In genomic region chr12:11578461-11578993, GRCh38 we compare ENCODE assay signal across 10 cellular contexts.
A peak's percentile ranks its signal among the peaks of the same experiment; 100 is the strongest.
DNase-seq lines count a peak whose midpoint lies in the region; ATAC-seq, FAIRE-seq and TF ChIP-seq lines count a peak whose summit lies in the region.
"Had no signal": no experiment of that assay in that cellular context is flagged by ENCODE, and none has a peak within 500 bp of the region (broad histone marks: within the 10 kb centered on the region; RNA-seq: fewer than 3 reads in every experiment).

No MANE protein-coding gene starts in this region.

- CTCF ChIA-PET in SK-N-SH (lab: Yijun Ruan, JAX), result interaction anchor here (0.9 to 11.5 kb wide), 3 partner anchors 45 to 454 kb away, joined by 3 to 227 read pairs (median 9); no protein-coding TSS in a partner anchor

- no peaks in the 10 kb centered on the region for H3K9me2 ChIP-seq in SK-N-SH

- no peak for TF ChIP-seq RAD21 in SK-N-SH (IDR thresholded peaks at IDR 0.05; ENCODE audit: low read length)

- no peaks in the 10 kb centered on the region for H4K20me1 ChIP-seq in OCI-LY3 (ENCODE audit: insufficient read depth, low read length)
- no peaks in the 10 kb centered on the region for H4K20me1 ChIP-seq in SK-N-SH (ENCODE audit: insufficient read depth)

- TF ChIP-seq EP300 in SK-N-SH (IDR thresholded peaks at IDR 0.05; ENCODE audit: borderline replicate concordance in 1 of 2, low read depth in 1 of 2, low read length in 1 of 2), result no peak

- H3K27ac ChIP-seq in OCI-LY3 (ENCODE audit: low read length) (peak overlapping the region; percentile 77), SK-N-SH (ENCODE audit: low read depth in 2 of 2, low read length in 1 of 2) (no peak overlapping the region), breast epithelium (peak overlapping the region in 1 of 2 donors; percentile 78)
- H3K27ac ChIP-seq: ovary had no signal

- H3K4me1 ChIP-seq in OCI-LY3 (ENCODE audit: low read length), result peaks cover 51% of the 10 kb centered on the region
- H3K4me1 ChIP-seq in SK-N-SH (ENCODE audit: control insufficient read depth in 1 of 2, insufficient read depth in 2 of 2, low read depth in 1 of 2, low read length in 1 of 2), result peaks cover 0 to 13% of the 10 kb centered on the region in 2 experiments; a peak in 1 of 4 replicates
- H3K4me1 ChIP-seq in breast epithelium, result peaks cover 0 to 9% of the 10 kb centered on the region in 2 donors

- no peak for TF ChIP-seq POLR2A in breast epithelium (IDR thresholded peaks at IDR 0.05)

- no peaks in the 10 kb centered on the region for H3F3A ChIP-seq in SK-N-SH (replicated peaks; ENCODE audit: insufficient read depth)

- H3K27me3 ChIP-seq in OCI-LY3 (ENCODE audit: low read depth, low read length) (peaks cover 16% of the 10 kb centered on the region), SK-N-SH (ENCODE audit: insufficient read depth) (no peaks in the 10 kb centered on the region), breast epithelium (no peaks in the 10 kb centered on the region)
- H3K27me3 ChIP-seq: ovary had no signal

- ATAC-seq in GM18498 (IDR thresholded peaks at IDR 0.05; ENCODE audit: unreplicated experiment) (peak; percentile 53), HG02870 (IDR thresholded peaks at IDR 0.05; ENCODE audit: unreplicated experiment) (peak; percentile 78)
- ATAC-seq: activated CD8-positive, alpha-beta memory T cell treated with anti-CD3 and anti-CD28 coated beads, Interleukin-2, amount 10 ng/mL, durations not matched to agents 7 days and 5 days had no signal

- H3K79me2 ChIP-seq in OCI-LY3 (ENCODE audit: low read length) (no peaks in the 10 kb centered on the region), SK-N-SH (ENCODE audit: insufficient read depth) (no peaks in the 10 kb centered on the region)

- H3K9ac ChIP-seq in OCI-LY3 (ENCODE audit: low read length) (peak overlapping the region; percentile 56; the same call in 1 of the 2 replicates), SK-N-SH (no peak overlapping the region)

- DNase-seq in GM19239 (ENCODE audit: insufficient read length, low spot score) (no peak), SK-N-SH (no peak), breast epithelium (ENCODE audit: low spot score in 2 of 2) (no peak), NCI-H69 (lab: John Stamatoyannopoulos, UW) (no peak), retina (no peak)
- DNase-seq: activated CD8-positive, alpha-beta memory T cell treated with anti-CD3 and anti-CD28 coated beads, Interleukin-2, amount 10 ng/mL, durations not matched to agents 7 days and 5 days; ovary had no signal

- H3K4me3 ChIP-seq in OCI-LY3 (ENCODE audit: low read length) (peak overlapping the region; percentile 33), SK-N-SH (ENCODE audit: low read depth in 2 of 2, low read length in 1 of 2) (no peak overlapping the region), breast epithelium (no peak overlapping the region)
- H3K4me3 ChIP-seq: ovary had no signal

- POLR2A ChIA-PET in SK-N-SH (lab: Yijun Ruan, JAX), result no interaction called here

- peak; percentile 90 for FAIRE-seq in GM19239 (lab: Jason Lieb, UNC)

- H3K9me3 ChIP-seq in OCI-LY3 (ENCODE audit: insufficient read depth, low read length) (peaks cover 23% of the 10 kb centered on the region), SK-N-SH (0 out of 2 replicates have a peak, but pooled peaks cover 8% of the 10 kb centered on the region), breast epithelium (no peaks in the 10 kb centered on the region)
- H3K9me3 ChIP-seq: ovary had no signal

- WGBS in SK-N-SH (ENCODE audit: low lambda C conversion rate), result 76% methylated on average over 3 of the region's 3 CpGs

- no peak for TF ChIP-seq CTCF in OCI-LY3 (IDR thresholded peaks at IDR 0.05; ENCODE audit: low read depth, low read length)
- no peak for TF ChIP-seq CTCF in SK-N-SH (IDR thresholded peaks at IDR 0.05)
- no peak for TF ChIP-seq CTCF in breast epithelium (IDR thresholded peaks at IDR 0.05)

- H2AFZ ChIP-seq in OCI-LY3 (ENCODE audit: low read depth, low read length) (no peak overlapping the region), SK-N-SH (ENCODE audit: low read depth) (no peak overlapping the region)

- peaks cover 22% of the 10 kb centered on the region for H3K36me3 ChIP-seq in OCI-LY3 (replicated peaks; ENCODE audit: low read depth, low read length)
- H3K36me3 ChIP-seq in SK-N-SH (replicated peaks in 1 of 2; ENCODE audit: control insufficient read depth in 1 of 2, insufficient read depth in 2 of 2, low read length in 1 of 2), result no peaks in the 10 kb centered on the region
- no peaks in the 10 kb centered on the region for H3K36me3 ChIP-seq in breast epithelium
- H3K36me3 ChIP-seq: ovary had no signal

- intact Hi-C loops in breast epithelium (cut with DNase I; ENCODE audit: low total_unique reads), result no loop called here

- peak overlapping the region; percentile 63 for H3K4me2 ChIP-seq in OCI-LY3 (ENCODE audit: low read length)
- no peak overlapping the region for H3K4me2 ChIP-seq in SK-N-SH

TF ChIP-seq in SK-N-SH, 30 proteins besides CTCF, POLR2A, EP300 and RAD21:
- TF ChIP-seq MEF2A (IDR thresholded peaks at IDR 0.05; ENCODE audit: borderline replicate concordance, low read depth), result no peak
- TF ChIP-seq, protein P1, sequence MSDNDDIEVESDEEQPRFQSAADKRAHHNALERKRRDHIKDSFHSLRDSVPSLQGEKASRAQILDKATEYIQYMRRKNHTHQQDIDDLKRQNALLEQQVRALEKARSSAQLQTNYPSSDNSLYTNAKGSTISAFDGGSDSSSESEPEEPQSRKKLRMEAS (IDR thresholded peaks at IDR 0.05; ENCODE audit: low read depth), result no peak
- no peak for TF ChIP-seq CHD2 (IDR thresholded peaks at IDR 0.05; ENCODE audit: low read length, partially characterized antibody)
